Comparison of ENCODE assay signal across 21 cellular contexts in the genomic region with DNA sequence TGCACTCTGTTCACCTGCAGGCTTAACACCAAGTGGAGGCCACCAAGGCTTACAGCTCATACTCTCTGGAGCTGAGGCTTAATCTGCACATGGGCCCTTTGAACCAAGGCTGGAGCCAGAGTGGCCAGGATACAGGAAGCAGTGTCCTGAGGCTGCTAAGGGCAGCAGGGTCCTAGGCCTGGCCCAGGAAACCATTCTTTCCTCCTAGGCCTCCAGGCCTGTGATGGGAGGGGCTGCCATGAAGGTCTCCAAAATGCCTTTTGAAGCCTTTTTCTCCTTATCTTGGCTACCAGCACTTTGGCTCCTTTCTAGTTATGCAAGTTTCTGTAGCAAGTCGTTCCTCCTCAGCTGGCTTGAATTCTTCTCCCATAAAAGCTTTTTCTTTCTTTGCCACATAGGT.
"Had no signal": no experiment of that assay in that cellular context is flagged by ENCODE, and none has a peak within 500 bp of the region (broad histone marks: within the 10 kb centered on the region; RNA-seq: fewer than 3 reads in every experiment).

No MANE protein-coding gene starts in this region.

- H3K4me1 ChIP-seq: colonic mucosa, esophagus squamous epithelium, gastrocnemius medialis, heart right ventricle, left lung, lower lobe of right lung had no signal

- H3K36me3 ChIP-seq: colonic mucosa, esophagus squamous epithelium, gastrocnemius medialis, heart right ventricle, left lung, lower lobe of right lung had no signal

- H3K4me3 ChIP-seq: colonic mucosa, esophagus squamous epithelium, gastrocnemius medialis, heart right ventricle, left lung, lower lobe of right lung had no signal

- H3K27ac ChIP-seq: colonic mucosa, epithelial cell of prostate, esophagus squamous epithelium, gastrocnemius medialis, heart right ventricle, left lung, lower lobe of right lung had no signal

- DNase-seq: colonic mucosa; cortex of kidney; effector CD8-positive, alpha-beta T cell; effector memory CD8-positive, alpha-beta T cell; endodermal cell; esophagus squamous epithelium; foreskin fibroblast; foreskin melanocyte; gastrocnemius medialis; glutamatergic neuron; head of caudate nucleus; heart right ventricle; hippocampal formation; left cardiac atrium; left lung; left ventricle myocardium superior; lower lobe of right lung; mesenchymal stem cell; midbrain; naive thymus-derived CD4-positive, alpha-beta T cell had no signal

- H3K27me3 ChIP-seq: colonic mucosa, esophagus squamous epithelium, gastrocnemius medialis, heart right ventricle, left lung had no signal

- H3K9me3 ChIP-seq: colonic mucosa, gastrocnemius medialis had no signal
